ENCODE assay signal across 26 cellular contexts in genomic region chr4:102295153-102295862, GRCh38. TPM values are rescaled to one million over a fixed set of nuclear protein-coding genes. Genes with fewer than 3 reads are reported as not detected.
DNase-seq lines count a peak whose midpoint lies in the region; ATAC-seq and TF ChIP-seq lines count a peak whose summit lies in the region.
"Had no signal": no experiment of that assay in that cellular context is flagged by ENCODE, and none has a peak within 500 bp of the region (broad histone marks: within the 10 kb centered on the region; RNA-seq: fewer than 3 reads in every experiment).

No MANE protein-coding gene starts in this region.

- H3K9ac ChIP-seq in liver (ENCODE audit: low read depth in 1 of 2, low read length in 2 of 2), result no peak overlapping the region
- H3K9ac ChIP-seq: KMS-11 had no signal

- TF ChIP-seq POLR2A in body of pancreas (IDR thresholded peaks at IDR 0.05) (no peak), stomach (IDR thresholded peaks at IDR 0.05) (no peak)

- no peak for TF ChIP-seq CTCF in Caco-2 (IDR thresholded peaks at IDR 0.05; ENCODE audit: insufficient read depth in 1 of 2, low read depth in 1 of 2, low read length in 1 of 2, severe bottlenecking in 1 of 2, unreplicated experiment in 1 of 2)
- no peak for TF ChIP-seq CTCF in body of pancreas (IDR thresholded peaks at IDR 0.05)
- TF ChIP-seq CTCF in liver (IDR thresholded peaks at IDR 0.05; ENCODE audit: low read depth, low read length, missing input control), result no peak
- no peak for TF ChIP-seq CTCF in stomach (IDR thresholded peaks at IDR 0.05)
- no peak for TF ChIP-seq CTCF in endothelial cell (IDR thresholded peaks at IDR 0.05; ENCODE audit: unreplicated experiment)

- POLR2A ChIA-PET in Caco-2 (lab: Charles Lee), result no interaction called here

- H3K27ac ChIP-seq in body of pancreas (peak overlapping the region in 1 of 4 donors; percentile 37), liver (ENCODE audit: low read depth in 1 of 2, low read length in 2 of 2) (peak overlapping the region; percentile 62 to 70), stomach (no peak overlapping the region)
- H3K27ac ChIP-seq: KMS-11, SJCRH30 had no signal

- H3K4me1 Mint-ChIP-seq in Caco-2 (ENCODE audit: low read depth, unreplicated experiment) (no peaks in the 10 kb centered on the region), endothelial cell (ENCODE audit: unreplicated experiment) (peaks cover 23% of the 10 kb centered on the region)

- H3K9me3 ChIP-seq in Caco-2, result no peaks in the 10 kb centered on the region
- H3K9me3 ChIP-seq in body of pancreas, result no peaks in the 10 kb centered on the region
- no peaks in the 10 kb centered on the region for H3K9me3 ChIP-seq in liver (ENCODE audit: control insufficient read depth in 4 of 4, low read length in 3 of 4)
- H3K9me3 ChIP-seq in stomach, result no peaks in the 10 kb centered on the region
- H3K9me3 ChIP-seq: HAP-1, SJCRH30 had no signal

- BruUV-seq in Caco-2 (replicated peaks; lab: Mats Ljungman, UMichigan), result no TSS peak

- H3K36me3 ChIP-seq in Caco-2 (ENCODE audit: control insufficient read depth, insufficient read depth, low read length) (no peaks in the 10 kb centered on the region), body of pancreas (replicated peaks in 1 of 2; ENCODE audit: insufficient read depth in 1 of 2, low read depth in 2 of 2) (no peaks in the 10 kb centered on the region), liver (ENCODE audit: control insufficient read depth in 4 of 4, insufficient read depth in 3 of 4, low read depth in 1 of 4, low read length in 3 of 4) (peaks cover 0 to 2% (median 0%) of the 10 kb centered on the region in 4 donors), stomach (no peaks in the 10 kb centered on the region)
- H3K36me3 ChIP-seq: HAP-1, SJCRH30 had no signal

- H3K36me3 Mint-ChIP-seq in Caco-2 (ENCODE audit: insufficient read depth, unreplicated experiment) (no peaks in the 10 kb centered on the region), endothelial cell (ENCODE audit: low read depth, unreplicated experiment) (peaks cover 53% of the 10 kb centered on the region)

- H3K4me1 ChIP-seq in Caco-2, result peaks cover 8% of the 10 kb centered on the region; the same call in 1 of the 2 replicates
- H3K4me1 ChIP-seq in body of pancreas, result peaks cover 11% of the 10 kb centered on the region
- H3K4me1 ChIP-seq in liver (ENCODE audit: control insufficient read depth in 4 of 4, insufficient read depth in 4 of 4, low read length in 3 of 4), result peaks cover 2 to 10% (median 6%) of the 10 kb centered on the region in 4 donors
- peaks cover 0 to 10% (median 0%) of the 10 kb centered on the region in 4 donors for H3K4me1 ChIP-seq in stomach
- H3K4me1 ChIP-seq: HAP-1, SJCRH30 had no signal

- H3K27me3 Mint-ChIP-seq in Caco-2 (ENCODE audit: insufficient read depth, unreplicated experiment) (no peaks in the 10 kb centered on the region), endothelial cell (ENCODE audit: unreplicated experiment) (peaks cover 3% of the 10 kb centered on the region)
- H3K27me3 Mint-ChIP-seq: CD4-positive, alpha-beta memory T cell had no signal

- intact Hi-C loops in Caco-2 (cut with micrococcal nuclease; ENCODE audit: unreplicated experiment), result no loop called here
- intact Hi-C loops in body of pancreas (cut with DNase I), result no loop called here
- intact Hi-C loops in stomach (cut with DNase I; ENCODE audit: low total_unique reads), result no loop called here

- no peak overlapping the region for H3K27ac Mint-ChIP-seq in Caco-2 (ENCODE audit: unreplicated experiment)
- no peak overlapping the region for H3K27ac Mint-ChIP-seq in endothelial cell (ENCODE audit: unreplicated experiment)
- H3K27ac Mint-ChIP-seq: HFFc6 had no signal

- CTCF ChIA-PET in Caco-2 (lab: Charles Lee), result no interaction called here

- peak; percentile 32 to 53 for DNase-seq in Caco-2
- peak in 3 of 4 donors; percentile 38 to 58 (median 58) for DNase-seq in body of pancreas
- DNase-seq in stomach, result peak; percentile 46
- no peak for DNase-seq in endothelial cell (ENCODE audit: low spot score)
- DNase-seq in NCI-H1694 treated with DMSO at 0.1 percent for 48 hours (lab: John Stamatoyannopoulos, UW), result no peak
- DNase-seq in NCI-H510A (lab: John Stamatoyannopoulos, UW), result no peak
- DNase-seq: C1 segment of cervical spinal cord; CD4-positive, alpha-beta memory T cell; COR-L47; EL; GF-D8; GOT3; HFFc6; NCI-H1092; NCI-H1417 treated with DMSO at 0.1 percent for 48 hours; NCI-H187 treated with DMSO at 0.1 percent for 48 hours; NCI-H2171 treated with DMSO at 0.1 percent for 48 hours; NCI-H526; NCI-H82; NK-92 treated with Interleukin-12 subunit alpha and Interleukin-12 subunit beta, amount 100 ng/mL, for 24 hours; PC-3; SJCRH30 had no signal

- TF ChIP-seq RAD21 in liver (IDR thresholded peaks at IDR 0.05), result peak; percentile 9 to 21

- no peaks in the 10 kb centered on the region for H3K27me3 ChIP-seq in Caco-2 (replicated peaks; ENCODE audit: control insufficient read depth, insufficient read depth, low read length)
- H3K27me3 ChIP-seq in body of pancreas, result no peaks in the 10 kb centered on the region
- no peaks in the 10 kb centered on the region for H3K27me3 ChIP-seq in liver (ENCODE audit: control insufficient read depth in 4 of 4, insufficient read depth in 4 of 4, low read length in 3 of 4)
- H3K27me3 ChIP-seq in stomach, result no peaks in the 10 kb centered on the region
- H3K27me3 ChIP-seq: SJCRH30 had no signal

- no peak for TF ChIP-seq EP300 in stomach (IDR thresholded peaks at IDR 0.05)

- H3K4me3 Mint-ChIP-seq in Caco-2 (ENCODE audit: unreplicated experiment) (no peak overlapping the region), endothelial cell (ENCODE audit: unreplicated experiment) (no peak overlapping the region)
- H3K4me3 Mint-ChIP-seq: CD4-positive, alpha-beta memory T cell; HFFc6 had no signal

- H3K4me3 ChIP-seq in Caco-2 (ENCODE audit: low read depth, low read length) (no peak overlapping the region), body of pancreas (no peak overlapping the region), liver (ENCODE audit: low read depth in 1 of 3, low read length in 3 of 3) (no peak overlapping the region), stomach (no peak overlapping the region)
- H3K4me3 ChIP-seq: HAP-1, SJCRH30 had no signal

- H3K9me3 Mint-ChIP-seq in Caco-2 (ENCODE audit: unreplicated experiment) (no peaks in the 10 kb centered on the region), endothelial cell (ENCODE audit: unreplicated experiment) (no peaks in the 10 kb centered on the region)
- H3K9me3 Mint-ChIP-seq: HFFc6 had no signal

- peak; percentile 83 for ATAC-seq in body of pancreas
- ATAC-seq: PC-3, SK-N-SH treated with all-trans-retinoic acid at 6 μM for 48 hours had no signal

TF ChIP-seq in liver, 16 proteins besides CTCF, POLR2A, EP300 and RAD21 (continues in another document):
- TF ChIP-seq RXRA (IDR thresholded peaks at IDR 0.05) (peak; percentile 76 to 84), REST (IDR thresholded peaks at IDR 0.05) (no peak), EGR1 (IDR thresholded peaks at IDR 0.05; ENCODE audit: low read depth in 2 of 2) (peak in 1 of 2 donors; percentile 34), FOXA2 (IDR thresholded peaks at IDR 0.05) (peak; percentile 76), GABPA (IDR thresholded peaks at IDR 0.05 in 1 of 2, conservative IDR thresholded peaks at IDR 0.05 in 1 of 2) (peak in 1 of 2 donors; percentile 21), MAX (IDR thresholded peaks at IDR 0.05) (no peak), HNF4A (conservative IDR thresholded peaks at IDR 0.05) (peak; percentile 96 to 97), YY1 (IDR thresholded peaks at IDR 0.05) (peak; percentile 32), HNF4G (IDR thresholded peaks at IDR 0.05) (peak; percentile 61), TAF1 (conservative IDR thresholded peaks at IDR 0.05) (no peak), NR2F2 (IDR thresholded peaks at IDR 0.05) (no peak), JUND (IDR thresholded peaks at IDR 0.05) (peak; percentile 71 to 85), ATF3 (IDR thresholded peaks at IDR 0.05) (peak; percentile 22), SP1 (IDR thresholded peaks at IDR 0.05) (peak; percentile 79), FOXA1 (IDR thresholded peaks at IDR 0.05) (peak; percentile 61)

RNA-seq across cellular contexts. Expression of gene SLC39A8, which starts 50.0 kb away (rescaled TPM):
- 14.1 and 15.5 TPM in 2 replicates for total RNA-seq in Caco-2 (2022)
- total RNA-seq in body of pancreas, result 10 to 100 TPM; 35.6 to 56.0 TPM
- 10 to 100 TPM; 30.3 to 50.5 TPM for total RNA-seq in liver
- 10 to 100 TPM; 14.6 to 14.9 TPM for polyA plus RNA-seq in liver
- total RNA-seq in stomach, result 10 to 100 TPM in 3 of 5 donors, 1 to 10 TPM in 2; 9.0 to 24.6 (median 14.6) TPM
- 1 to 10 TPM; 1.8 to 2.1 (median 1.9) TPM for polyA plus RNA-seq in stomach
- 211 TPM for total RNA-seq in endothelial cell (ENCODE audit: unreplicated experiment)
- total RNA-seq: SJCRH30 had no signal

Comparison
In these comparisons a context has a peak if more than half of its experiments do, and no peak if none do; other contexts are left out.
1. DNase-seq: peak in Caco-2 (2 of 2), body of pancreas (3 of 4) and stomach (single experiment); none in endothelial cell (single experiment), NCI-H1694 treated with DMSO at 0.1 percent for 48 hours (single experiment) and NCI-H510A (single experiment).
2. H3K27ac ChIP-seq: peak in liver (2 of 2); none in stomach (0 of 5).